ENCODE assay signal across 8 cellular contexts in the genomic region with DNA sequence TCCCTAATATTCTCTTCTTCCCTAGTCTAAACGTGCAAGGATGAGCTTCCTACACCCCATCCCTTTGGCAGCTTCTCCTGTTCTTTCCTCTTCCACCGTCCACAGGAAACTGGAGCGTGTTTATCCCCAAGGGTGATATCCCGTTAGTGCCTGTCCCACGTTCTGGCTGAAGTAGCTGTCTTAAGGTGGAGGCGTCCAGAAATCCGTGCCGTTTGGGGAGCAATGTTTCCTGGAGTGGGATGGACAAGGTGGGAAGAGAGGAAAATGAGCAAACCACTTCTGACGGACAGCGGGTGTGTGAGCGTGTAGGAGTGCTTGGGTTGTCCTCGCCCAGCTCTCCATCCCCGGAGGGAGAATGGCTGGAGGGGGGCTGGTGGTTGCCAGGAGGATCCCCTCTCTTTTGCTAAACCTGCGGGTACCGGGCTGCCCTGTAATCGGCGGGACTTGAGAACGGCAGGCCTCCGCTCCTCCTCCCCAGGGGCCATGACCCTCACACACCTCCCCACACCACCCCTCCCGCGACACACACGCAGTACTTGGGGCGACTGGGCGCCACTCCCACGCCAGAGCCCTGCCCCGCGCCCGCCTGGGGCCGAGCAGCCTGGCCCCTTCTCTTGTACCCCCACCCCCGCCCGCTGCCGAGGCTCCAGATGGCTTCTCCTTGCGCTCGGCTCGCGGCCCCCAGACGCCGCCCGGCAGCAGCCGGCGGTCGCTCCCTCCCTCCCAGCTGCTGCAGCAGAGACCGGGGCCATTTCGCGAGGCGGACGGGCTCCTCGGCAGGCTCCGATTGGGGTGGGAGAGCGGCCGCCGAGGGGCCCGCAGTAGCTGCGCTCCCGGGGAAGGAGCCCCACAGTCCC. TPM values are rescaled to one million over a fixed set of nuclear protein-coding genes. Genes with fewer than 3 reads are reported as not detected.
DNase-seq lines count a peak whose midpoint lies in the region; ATAC-seq and TF ChIP-seq lines count a peak whose summit lies in the region.

No MANE protein-coding gene starts in this region.

- peaks cover 5% of the 10 kb centered on the region for H3K9me3 ChIP-seq in thoracic aorta

- peaks cover 19% of the 10 kb centered on the region for H3K9me3 Mint-ChIP-seq in chondrocyte (ENCODE audit: low read depth)

- no peaks in the 10 kb centered on the region for H3K36me3 ChIP-seq in thoracic aorta

- H3K36me3 Mint-ChIP-seq in chondrocyte (ENCODE audit: low read depth), result peaks cover 10% of the 10 kb centered on the region

- peak overlapping the region; percentile 76 for H3K4me3 Mint-ChIP-seq in chondrocyte (ENCODE audit: unreplicated experiment)

- H3K27me3 Mint-ChIP-seq in chondrocyte (ENCODE audit: low read depth), result peaks cover 55% of the 10 kb centered on the region

- H3K27me3 ChIP-seq in thoracic aorta (replicated peaks; ENCODE audit: insufficient read depth), result no peaks in the 10 kb centered on the region

- ATAC-seq in GM18517 (IDR thresholded peaks at IDR 0.05; ENCODE audit: unreplicated experiment) (peak; percentile 56), HG02885 (IDR thresholded peaks at IDR 0.05; ENCODE audit: poor library complexity, unreplicated experiment) (peak; percentile 56), thoracic aorta (ENCODE audit: insufficient number of reproducible peaks, low FRiP score, low read depth) (peak; percentile 42)

- peak overlapping the region in 1 of 2 donors; percentile 10 for H3K27ac ChIP-seq in thoracic aorta

- no peak overlapping the region for H3K27ac Mint-ChIP-seq in chondrocyte (ENCODE audit: unreplicated experiment)

- no peak for TF ChIP-seq CTCF in chondrocyte (IDR thresholded peaks at IDR 0.05)
- no peak for TF ChIP-seq CTCF in thoracic aorta (IDR thresholded peaks at IDR 0.05)

- peaks cover 10 to 32% of the 10 kb centered on the region in 2 donors for H3K4me1 ChIP-seq in thoracic aorta (ENCODE audit: control insufficient read depth in 1 of 2, low read depth in 2 of 2)

- H3K4me3 ChIP-seq in thoracic aorta, result peak overlapping the region; percentile 92

- H3K4me1 Mint-ChIP-seq in chondrocyte (ENCODE audit: low read depth), result peaks cover 26% of the 10 kb centered on the region

- peak; percentile 82 for DNase-seq in RKO (ENCODE audit: low spot score)
- no peak for DNase-seq in chondrocyte (ENCODE audit: low spot score)
- peak; percentile 29 for DNase-seq in medulla oblongata (ENCODE audit: extremely low spot score)
- no peak for DNase-seq in thoracic aorta (ENCODE audit: low spot score)
- no peak for DNase-seq in KG1 (lab: John Stamatoyannopoulos, UW)
- no peak for DNase-seq in NK-92 (lab: John Stamatoyannopoulos, UW; ENCODE audit: unreplicated experiment)

RNA-seq across cellular contexts. Expression of gene PRDM8, which starts 13.9 kb away (rescaled TPM):
- 0.07 TPM in 1 of 3 replicates, not detected in the others for total RNA-seq in chondrocyte
- 1 to 10 TPM; 2.7 to 3.7 TPM for total RNA-seq in thoracic aorta

Comparison
In these comparisons a context has a peak if more than half of its experiments do, and no peak if none do; other contexts are left out.
1. DNase-seq: peak in RKO (single experiment) and medulla oblongata (single experiment); none in chondrocyte (single experiment), thoracic aorta (single experiment), KG1 (single experiment) and NK-92 (single experiment).
2. Peak in every context shown above with its lines, with median percentiles within 50 percentile points of each other: ATAC-seq.